Comparison of ENCODE assay signal across 5 cellular contexts in genomic region chr11:5716518-5716917, GRCh38. TPM values are rescaled to one million over a fixed set of nuclear protein-coding genes. Genes with fewer than 3 reads are reported as not detected.
"Had no signal": no experiment of that assay in that cellular context is flagged by ENCODE, and none has a peak within 500 bp of the region (broad histone marks: within the 10 kb centered on the region; RNA-seq: fewer than 3 reads in every experiment).

No MANE protein-coding gene starts in this region.

RNA-seq across cellular contexts. Expression of gene OR56B1, which starts 19.7 kb away (rescaled TPM):
- total RNA-seq: HepG2, HT-29, HT1080, IMR-90 had no signal
- polyA plus RNA-seq: HepG2, IgD-negative memory B cell, IMR-90 had no signal

RNA-seq across cellular contexts. Expression of gene OR52N4, which starts 37.5 kb away (rescaled TPM):
- total RNA-seq: HT-29, HT1080, IMR-90 had no signal
- polyA plus RNA-seq: IMR-90 had no signal
